In genomic region chr1:63836830-63837229, GRCh38 we compare ENCODE assay signal across 26 cellular contexts.
DNase-seq lines count a peak whose midpoint lies in the region; ATAC-seq and TF ChIP-seq lines count a peak whose summit lies in the region.
"Had no signal": no experiment of that assay in that cellular context is flagged by ENCODE, and none has a peak within 500 bp of the region (broad histone marks: within the 10 kb centered on the region; RNA-seq: fewer than 3 reads in every experiment).

No MANE protein-coding gene starts in this region.

- no peak overlapping the region for H3K4me3 Mint-ChIP-seq in nephron progenitor cell
- H3K4me3 Mint-ChIP-seq: activated naive CD4-positive, alpha-beta T cell treated with anti-CD3 and anti-CD28 coated beads, Interleukin-2, amount 10 ng/mL, durations not matched to agents 7 days and 5 days; activated T-helper 17 cell treated with anti-CD3 and anti-CD28 coated beads, Interleukin-2, amount 50 U/mL, for 72 hours; CD14-positive monocyte; central memory CD8-positive, alpha-beta T cell; dendritic cell treated with granulocyte-macrophage colony-stimulating factor and Interleukin-4, amounts not matched to agents 40 ng/mL and 50 ng/mL, for 4 days; endodermal cell had no signal

- no peak for TF ChIP-seq CTCF in nephron progenitor cell (IDR thresholded peaks at IDR 0.05)

- no peaks in the 10 kb centered on the region for H3K36me3 ChIP-seq in iPS-20b (ENCODE audit: insufficient read depth, low read depth, low read length)
- H3K36me3 ChIP-seq: adrenal gland, heart left ventricle had no signal

- peaks cover 60% of the 10 kb centered on the region for H3K4me1 ChIP-seq in iPS-20b (ENCODE audit: insufficient read depth, low read length)
- H3K4me1 ChIP-seq: adrenal gland had no signal

- peak overlapping the region; percentile 20; the same call in 1 of the 2 replicates for H3K4me3 ChIP-seq in iPS-20b (ENCODE audit: low read length)
- H3K4me3 ChIP-seq: adrenal gland, body of pancreas, heart left ventricle had no signal

- ATAC-seq in HG02870 (IDR thresholded peaks at IDR 0.05; ENCODE audit: unreplicated experiment) (peak; percentile 75), GM21367 (IDR thresholded peaks at IDR 0.05; ENCODE audit: unreplicated experiment) (no peak)
- ATAC-seq: activated T-helper 17 cell treated with anti-CD3 and anti-CD28 coated beads, Interleukin-2, amount 50 U/mL, for 72 hours; body of pancreas; esophagus mucosa; heart left ventricle; Panc1 had no signal

- H3K27ac ChIP-seq in iPS-20b (ENCODE audit: low read length), result no peak overlapping the region
- H3K27ac ChIP-seq: adrenal gland, body of pancreas, heart left ventricle had no signal

- H3K36me3 Mint-ChIP-seq in nephron progenitor cell (ENCODE audit: low read depth), result no peaks in the 10 kb centered on the region
- H3K36me3 Mint-ChIP-seq: activated naive CD4-positive, alpha-beta T cell treated with anti-CD3 and anti-CD28 coated beads, Interleukin-2, amount 10 ng/mL, durations not matched to agents 7 days and 5 days; CD14-positive monocyte had no signal

- H3K27ac Mint-ChIP-seq in nephron progenitor cell, result no peak overlapping the region
- H3K27ac Mint-ChIP-seq: activated naive CD4-positive, alpha-beta T cell treated with anti-CD3 and anti-CD28 coated beads, Interleukin-2, amount 10 ng/mL, durations not matched to agents 7 days and 5 days; activated T-helper 17 cell treated with anti-CD3 and anti-CD28 coated beads, Interleukin-2, amount 50 U/mL, for 72 hours; CD14-positive monocyte; dendritic cell treated with granulocyte-macrophage colony-stimulating factor and Interleukin-4, amounts not matched to agents 40 ng/mL and 50 ng/mL, for 4 days; endodermal cell had no signal

- H3K9me3 Mint-ChIP-seq in nephron progenitor cell, result no peaks in the 10 kb centered on the region
- H3K9me3 Mint-ChIP-seq: activated naive CD4-positive, alpha-beta T cell treated with anti-CD3 and anti-CD28 coated beads, Interleukin-2, amount 10 ng/mL, durations not matched to agents 7 days and 5 days; activated T-helper 17 cell treated with anti-CD3 and anti-CD28 coated beads, Interleukin-2, amount 50 U/mL, for 72 hours; central memory CD8-positive, alpha-beta T cell; dendritic cell treated with granulocyte-macrophage colony-stimulating factor and Interleukin-4, amounts not matched to agents 40 ng/mL and 50 ng/mL, for 4 days; endodermal cell had no signal

- H3K4me1 Mint-ChIP-seq in nephron progenitor cell, result peaks cover 17% of the 10 kb centered on the region
- H3K4me1 Mint-ChIP-seq: activated naive CD4-positive, alpha-beta T cell treated with anti-CD3 and anti-CD28 coated beads, Interleukin-2, amount 10 ng/mL, durations not matched to agents 7 days and 5 days; activated T-helper 17 cell treated with anti-CD3 and anti-CD28 coated beads, Interleukin-2, amount 50 U/mL, for 72 hours; CD14-positive monocyte; central memory CD8-positive, alpha-beta T cell had no signal

- H3K27me3 ChIP-seq in iPS-20b (ENCODE audit: insufficient read depth, low read length), result no peaks in the 10 kb centered on the region
- H3K27me3 ChIP-seq: adrenal gland, body of pancreas, heart left ventricle had no signal

- peaks cover 3% of the 10 kb centered on the region for H3K27me3 Mint-ChIP-seq in nephron progenitor cell (ENCODE audit: low read depth, poor library complexity)

- no peak overlapping the region for H3K9ac ChIP-seq in iPS-20b (ENCODE audit: low read depth, low read length)

- DNase-seq in NCI-H2227 treated with DMSO at 0.1 percent for 48 hours (lab: John Stamatoyannopoulos, UW), result peak; percentile 36
- no peak for DNase-seq in nephron progenitor cell
- DNase-seq in NCI-H187 treated with DMSO at 0.1 percent for 48 hours (lab: John Stamatoyannopoulos, UW), result no peak
- no peak for DNase-seq in SW480 (ENCODE audit: low spot score)
- DNase-seq: activated CD4-positive, alpha-beta T cell treated with anti-CD3 and anti-CD28 coated beads for 48 hours; activated naive CD4-positive, alpha-beta T cell treated with anti-CD3 and anti-CD28 coated beads, Interleukin-2, amount 10 ng/mL, durations not matched to agents 7 days and 5 days; adrenal gland; body of pancreas; endodermal cell; foreskin fibroblast; GOT3; heart left ventricle; NCI-H526; occipital lobe; Right ventricle myocardium superior; stimulated activated CD4-positive, alpha-beta T cell treated with anti-CD3 and anti-CD28 coated beads, Interleukin-4, amount 100 ng/mL, for 4 hours; trophoblast cell had no signal

- no peaks in the 10 kb centered on the region for H3K9me3 ChIP-seq in iPS-20b (ENCODE audit: insufficient read depth, low read depth, low read length)
- H3K9me3 ChIP-seq: adrenal gland, body of pancreas, heart left ventricle had no signal
